9 cellular contexts compared by ENCODE assay signal in the genomic region with DNA sequence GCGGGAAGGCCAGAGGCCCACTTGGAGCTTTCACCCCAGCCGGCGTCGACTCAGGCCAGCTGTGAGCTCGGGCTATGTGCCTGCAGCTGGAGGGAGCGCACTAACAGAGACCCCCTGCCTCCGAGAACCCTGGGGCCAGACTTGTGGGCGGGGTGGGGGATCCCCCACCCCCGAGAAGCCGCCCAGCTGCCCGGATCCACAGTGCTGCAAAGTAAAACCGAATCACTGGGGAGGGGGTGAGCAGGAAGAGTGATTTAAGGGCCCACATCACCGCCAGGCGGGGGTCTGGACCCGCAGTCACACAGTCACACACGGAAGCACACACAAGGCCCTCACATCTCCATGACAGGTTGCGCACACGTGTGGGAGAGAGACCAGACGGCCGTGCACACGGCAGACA. TPM values are rescaled to one million over a fixed set of nuclear protein-coding genes. Genes with fewer than 3 reads are reported as not detected.
"Had no signal": no experiment of that assay in that cellular context is flagged by ENCODE, and none has a peak within 500 bp of the region (broad histone marks: within the 10 kb centered on the region; RNA-seq: fewer than 3 reads in every experiment).

No MANE protein-coding gene starts in this region.

- H3K27ac Mint-ChIP-seq: GM23338 had no signal

- H3K4me1 Mint-ChIP-seq: GM23338, IgD-negative memory B cell had no signal

- ATAC-seq: GM23338, HCT116, HepG2 had no signal

- H3K4me3 ChIP-seq: GM23338, HAP-1 had no signal

- H3K36me3 Mint-ChIP-seq: IgD-negative memory B cell had no signal

- H3K4me2 ChIP-seq: GM23338 had no signal

- H3K4me1 ChIP-seq: HAP-1 had no signal

- FAIRE-seq: H1, HepG2, HTR-8/SVneo had no signal

- DNase-seq: H7, KBM-7 had no signal

- H3K4me3 Mint-ChIP-seq: GM23338, IgD-negative memory B cell had no signal

- H3K9me3 ChIP-seq: HAP-1 had no signal

- H3K9me3 Mint-ChIP-seq: GM23338 had no signal

- H2AFZ ChIP-seq: GM23338 had no signal

- H3K36me3 ChIP-seq: HAP-1 had no signal

RNA-seq across cellular contexts. Expression of a gene that starts 48.7 kb away (rescaled TPM):
- total RNA-seq: HepG2 had no signal
- polyA plus RNA-seq: HepG2 had no signal
